25 cellular contexts compared by ENCODE assay signal in the genomic region with DNA sequence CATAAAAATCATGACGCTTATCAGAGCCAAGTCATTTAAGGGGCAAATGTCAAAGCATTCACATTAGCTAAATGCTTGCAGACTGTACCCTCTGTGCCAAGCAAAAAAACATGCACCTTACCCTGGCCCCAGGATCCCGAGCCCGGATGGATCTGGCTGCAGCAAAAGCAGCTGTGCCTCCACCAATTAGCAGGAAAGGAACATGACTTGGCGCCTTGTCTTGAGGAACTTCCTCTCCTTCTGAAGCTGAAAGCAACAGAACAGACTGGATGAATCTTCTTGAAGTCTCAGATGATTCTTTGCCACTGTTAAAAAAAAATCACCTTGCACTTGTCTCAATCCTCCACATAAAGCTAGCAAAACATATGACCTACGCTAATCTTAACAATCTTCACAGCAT. TPM values are rescaled to one million over a fixed set of nuclear protein-coding genes. Genes with fewer than 3 reads are reported as not detected.
"Had no signal": no experiment of that assay in that cellular context is flagged by ENCODE, and none has a peak within 500 bp of the region (broad histone marks: within the 10 kb centered on the region; RNA-seq: fewer than 3 reads in every experiment).

No MANE protein-coding gene starts in this region.

- H3K4me1 ChIP-seq: SJSA1 had no signal

- H3K27me3 ChIP-seq: SJSA1 had no signal

- DNase-seq: activated B cell treated with CpG ODN at 0.5 μM for 24 hours; activated CD4-positive, alpha-beta memory T cell treated with anti-CD3 and anti-CD28 coated beads, Interleukin-2, amount 10 ng/mL, durations not matched to agents 7 days and 5 days; activated CD4-positive, alpha-beta T cell treated with anti-CD3 and anti-CD28 coated beads for 1 hour; activated CD4-positive, alpha-beta T cell treated with anti-CD3 and anti-CD28 coated beads, Interleukin-2, amount 10 ng/mL, durations not matched to agents 7 days and 5 days; activated CD8-positive, alpha-beta memory T cell treated with anti-CD3 and anti-CD28 coated beads, Interleukin-2, amount 50 U/mL, for 48 hours; activated effector memory CD4-positive, alpha-beta T cell treated with Interleukin-2 at 50 U/mL for 16 hours; activated naive CD4-positive, alpha-beta T cell; activated T-cell treated with anti-CD3 and anti-CD28 coated beads, Interleukin-2, amount 50 U/mL, for 1 hour; amygdala; cerebellar nuclear complex; KG1; NCI-H1105; NCI-H1436; NCI-H187; NCI-H2081; NCI-H510A treated with DMSO at 0.1 percent for 48 hours; NCI-H69; NK-92 treated with Interleukin-12 subunit alpha and Interleukin-12 subunit beta, amount 100 ng/mL, for 24 hours; PC-3; SHP77 had no signal

- H3K4me3 ChIP-seq: SJSA1 had no signal

- H3K27ac ChIP-seq: SJSA1 had no signal

- ATAC-seq: PC-3, SK-N-SH treated with all-trans-retinoic acid at 6 μM for 48 hours had no signal

- FAIRE-seq: colon, RCC 7860 had no signal

- H3K9me3 ChIP-seq: SJSA1 had no signal

RNA-seq across cellular contexts. Expression of a gene that starts 24.1 kb away (rescaled TPM):
- total RNA-seq: LHCN-M2, PC-3 had no signal
